In genomic region chr11:18321991-18322711, GRCh38 we compare ENCODE assay signal across 8 cellular contexts. TPM values are rescaled to one million over a fixed set of nuclear protein-coding genes. Genes with fewer than 3 reads are reported as not detected.
DNase-seq lines count a peak whose midpoint lies in the region; ATAC-seq and TF ChIP-seq lines count a peak whose summit lies in the region.

Gene GTF2H1, plus strand, starts transcription at chr11:18322567. Its CDS starts 10,508 bp downstream, at chr11:18333075.
Gene HPS5, minus strand, starts transcription at chr11:18322140. Its CDS starts 4,282 bp downstream, at chr11:18317858.

- peak within 1 kb of the TSS; percentile 75 for H3K27ac ChIP-seq in RWPE2 (ENCODE audit: poor library complexity, severe bottlenecking)

- H3K4me1 ChIP-seq in RWPE2 (ENCODE audit: insufficient read depth, poor library complexity, severe bottlenecking), result peaks cover 27% of the 10 kb centered on the region

- peak within 1 kb of the TSS; percentile 85 for H3K4me3 ChIP-seq in RWPE2 (ENCODE audit: severe bottlenecking)

- no peak for TF ChIP-seq CTCF in RWPE2 (IDR thresholded peaks at IDR 0.05; ENCODE audit: poor library complexity, severe bottlenecking)

- H3K4me1 Mint-ChIP-seq in natural killer cell treated with Interleukin-12 subunit alpha and Interleukin-12 subunit beta and Interleukin-15 and Interleukin-18, amount 100 ng/mL, for 72 hours (ENCODE audit: low read depth in 2 of 2), result peaks cover 47 to 67% of the 10 kb centered on the region in 2 donors

- H3K36me3 ChIP-seq in RWPE2 (ENCODE audit: low read depth), result peaks cover 33% of the 10 kb centered on the region

- H3K27ac Mint-ChIP-seq in natural killer cell treated with Interleukin-12 subunit alpha and Interleukin-12 subunit beta and Interleukin-15 and Interleukin-18, amount 100 ng/mL, for 72 hours, result peak within 1 kb of the TSS; percentile 98 to 99

- H3K9me3 ChIP-seq in RWPE2 (ENCODE audit: severe bottlenecking), result no peaks in the 10 kb centered on the region

- peak; percentile 89 for ATAC-seq in RWPE2 (ENCODE audit: low read depth)
- peak; percentile 93 to 96 for ATAC-seq in natural killer cell treated with Interleukin-12 subunit alpha and Interleukin-12 subunit beta and Interleukin-15 and Interleukin-18, amount 100 ng/mL, for 72 hours
- ATAC-seq in stimulated activated naive CD8-positive, alpha-beta T cell treated with anti-CD3 and anti-CD28 coated beads, Interleukin-15, Interleukin-2, amounts not matched to agents 100 U/mL and 50 U/mL, for 24 hours, result peak; percentile 95

- no peaks in the 10 kb centered on the region for H3K27me3 ChIP-seq in RWPE2 (ENCODE audit: insufficient read depth, poor library complexity, severe bottlenecking)

- H3K9me3 Mint-ChIP-seq in natural killer cell treated with Interleukin-12 subunit alpha and Interleukin-12 subunit beta and Interleukin-15 and Interleukin-18, amount 100 ng/mL, for 72 hours, result no peaks in the 10 kb centered on the region

- H3K4me3 Mint-ChIP-seq in natural killer cell treated with Interleukin-12 subunit alpha and Interleukin-12 subunit beta and Interleukin-15 and Interleukin-18, amount 100 ng/mL, for 72 hours, result peak within 1 kb of the TSS; percentile 90

- peaks cover 10% of the 10 kb centered on the region for H3K36me3 Mint-ChIP-seq in natural killer cell treated with Interleukin-12 subunit alpha and Interleukin-12 subunit beta and Interleukin-15 and Interleukin-18, amount 100 ng/mL, for 72 hours

- DNase-seq in EH (ENCODE audit: low read depth) (peak; percentile 99), H4 (ENCODE audit: low spot score) (peak; percentile 99), LoVo (ENCODE audit: low spot score) (peak; percentile 97), RWPE2 (ENCODE audit: low spot score) (peak; percentile 95), fibroblast of peridontal ligament (ENCODE audit: extremely low read depth) (peak; percentile 98)
- DNase-seq in activated T-helper 9 cell treated with anti-CD3 and anti-CD28 coated beads, Interleukin-2, amount 50 U/mL, for 16 hours (ENCODE audit: low read depth), result peak; percentile 91
- DNase-seq in natural killer cell treated with Interleukin-12 subunit alpha and Interleukin-12 subunit beta and Interleukin-15 and Interleukin-18, amount 100 ng/mL, for 72 hours (ENCODE audit: low spot score), result peak; percentile 97
- DNase-seq in stimulated activated naive CD8-positive, alpha-beta T cell treated with anti-CD3 and anti-CD28 coated beads, Interleukin-15, Interleukin-2, amounts not matched to agents 100 U/mL and 50 U/mL, for 24 hours, result peak; percentile 95

- H3K27me3 Mint-ChIP-seq in natural killer cell treated with Interleukin-12 subunit alpha and Interleukin-12 subunit beta and Interleukin-15 and Interleukin-18, amount 100 ng/mL, for 72 hours, result no peaks in the 10 kb centered on the region

RNA-seq across cellular contexts. Expression of gene GTF2H1, which starts in this region (rescaled TPM):
- total RNA-seq in H4 (2014; rRNA removed; shearing (Covaris generic)), result 80.5 and 83.3 TPM in 2 replicates
- total RNA-seq in natural killer cell treated with Interleukin-12 subunit alpha and Interleukin-12 subunit beta and Interleukin-15 and Interleukin-18, amount 100 ng/mL, for 72 hours, result 10 to 100 TPM; 46.8 to 50.0 TPM

RNA-seq across cellular contexts. Expression of gene HPS5, which starts in this region (rescaled TPM):
- total RNA-seq in H4 (2014; rRNA removed; shearing (Covaris generic)), result 22.5 and 28.8 TPM in 2 replicates
- 10 to 100 TPM; 16.5 to 21.3 TPM for total RNA-seq in natural killer cell treated with Interleukin-12 subunit alpha and Interleukin-12 subunit beta and Interleukin-15 and Interleukin-18, amount 100 ng/mL, for 72 hours

Comparison
In these comparisons a context has a peak if more than half of its experiments do, and no peak if none do; other contexts are left out.
1. Peak in every context shown above with its lines: DNase-seq, ATAC-seq, H3K4me3 ChIP-seq and H3K27ac ChIP-seq.